23 cellular contexts compared by ENCODE assay signal in genomic region chr2:118633371-118633770, GRCh38.
"Had no signal": no experiment of that assay in that cellular context is flagged by ENCODE, and none has a peak within 500 bp of the region (broad histone marks: within the 10 kb centered on the region; RNA-seq: fewer than 3 reads in every experiment).

No MANE protein-coding gene starts in this region.

- H3K27ac ChIP-seq: coronary artery, dorsolateral prefrontal cortex, esophagus squamous epithelium, gastroesophageal sphincter, heart right ventricle, left lung, lower lobe of right lung had no signal

- H3K4me3 ChIP-seq: coronary artery, dorsolateral prefrontal cortex, esophagus squamous epithelium, gastroesophageal sphincter, heart right ventricle, left lung, lower lobe of right lung, mucosa of descending colon had no signal

- H3K4me1 ChIP-seq: esophagus squamous epithelium, gastroesophageal sphincter, heart right ventricle, left lung, lower lobe of right lung had no signal

- H3K27ac Mint-ChIP-seq: mesothelial cell of epicardium had no signal

- ATAC-seq: gastroesophageal sphincter, left cardiac atrium, left lung, left ventricle myocardium superior, lower lobe of right lung, mucosa of descending colon had no signal

- H3K4me3 Mint-ChIP-seq: mesothelial cell of epicardium had no signal

- H3K27me3 ChIP-seq: esophagus squamous epithelium had no signal

- DNase-seq: dermis blood vessel endothelial cell; dorsolateral prefrontal cortex; effector CD4-positive, alpha-beta T cell; effector memory CD4-positive, alpha-beta T cell; esophagus squamous epithelium; foreskin fibroblast; foreskin melanocyte; head of caudate nucleus; heart right ventricle; hippocampal formation; left cardiac atrium; left lung; left ventricle myocardium superior; lower lobe of right lung; mesenchymal stem cell; mucosa of descending colon had no signal

- H3K36me3 ChIP-seq: esophagus squamous epithelium, gastroesophageal sphincter, heart right ventricle, left lung, lower lobe of right lung had no signal

- FAIRE-seq: colon, endothelial cell of umbilical vein, islet of Langerhans, keratinocyte had no signal

- H3K9me3 ChIP-seq: esophagus squamous epithelium, left lung, lower lobe of right lung, mucosa of descending colon had no signal
